Comparison of ENCODE assay signal across 21 cellular contexts in genomic region chr15:27763514-27763913, GRCh38.
"Had no signal": no experiment of that assay in that cellular context is flagged by ENCODE, and none has a peak within 500 bp of the region (broad histone marks: within the 10 kb centered on the region; RNA-seq: fewer than 3 reads in every experiment).

No MANE protein-coding gene starts in this region.

- ATAC-seq: heart left ventricle; left colon; left ventricle myocardium superior; naive thymus-derived CD8-positive, alpha-beta T cell; psoas muscle; stimulated activated naive B cell treated with anti-CD40 and anti-IgM and Interleukin-4, amounts not matched to agents 10 μg/mL and 1 μg/mL and 100 μg/mL, for 72 hours; stimulated activated naive CD8-positive, alpha-beta T cell treated with anti-CD3 and anti-CD28 coated beads, Interleukin-15, amount 100 ng/mL, for 72 hours had no signal

- H3K4me3 ChIP-seq: coronary artery, heart left ventricle, lung, neural progenitor cell, psoas muscle, right lobe of liver, testis, tibial nerve had no signal

- H3K27ac Mint-ChIP-seq: naive thymus-derived CD8-positive, alpha-beta T cell; neural progenitor cell; stimulated activated naive B cell treated with anti-CD40 and anti-IgM and Interleukin-4, amounts not matched to agents 10 μg/mL and 1 μg/mL and 100 μg/mL, for 72 hours; stimulated activated naive CD8-positive, alpha-beta T cell treated with anti-CD3 and anti-CD28 coated beads, Interleukin-15, amount 100 ng/mL, for 72 hours had no signal

- H3K9ac ChIP-seq: neural progenitor cell, parathyroid adenoma had no signal

- H3K4me3 Mint-ChIP-seq: endodermal cell; naive thymus-derived CD8-positive, alpha-beta T cell; neural progenitor cell; stimulated activated naive B cell treated with anti-CD40 and anti-IgM and Interleukin-4, amounts not matched to agents 10 μg/mL and 1 μg/mL and 100 μg/mL, for 72 hours; stimulated activated naive CD8-positive, alpha-beta T cell treated with anti-CD3 and anti-CD28 coated beads, Interleukin-15, amount 100 ng/mL, for 72 hours had no signal

- H3K27me3 Mint-ChIP-seq: stimulated activated naive B cell treated with anti-CD40 and anti-IgM and Interleukin-4, amounts not matched to agents 10 μg/mL and 1 μg/mL and 100 μg/mL, for 72 hours had no signal

- H3K36me3 Mint-ChIP-seq: neural progenitor cell; stimulated activated naive B cell treated with anti-CD40 and anti-IgM and Interleukin-4, amounts not matched to agents 10 μg/mL and 1 μg/mL and 100 μg/mL, for 72 hours had no signal

- H3K4me2 ChIP-seq: neural progenitor cell had no signal

- DNase-seq: effector CD4-positive, alpha-beta T cell; endodermal cell; heart left ventricle; hippocampal formation; left colon; left ventricle myocardium superior; naive thymus-derived CD8-positive, alpha-beta T cell; occipital lobe; psoas muscle; retina; right lobe of liver; stimulated activated CD4-positive, alpha-beta T cell treated with anti-CD3 and anti-CD28 coated beads, Interleukin-4, amount 100 ng/mL, for 1 hour; stimulated activated CD8-positive, alpha-beta memory T cell treated with anti-CD3 and anti-CD28 coated beads, Interleukin-4, amount 100 ng/mL, for 48 hours; stimulated activated naive B cell treated with anti-CD40 and anti-IgM and Interleukin-4, amounts not matched to agents 10 μg/mL and 1 μg/mL and 100 μg/mL, for 72 hours; stimulated activated naive CD8-positive, alpha-beta T cell treated with anti-CD3 and anti-CD28 coated beads, Interleukin-15, amount 100 ng/mL, for 72 hours; testis had no signal

- H3K27me3 ChIP-seq: heart left ventricle, neural progenitor cell, right lobe of liver, testis, tibial nerve had no signal

- H3K36me3 ChIP-seq: heart left ventricle, right lobe of liver, tibial nerve had no signal

- H3K4me1 ChIP-seq: heart left ventricle, neural progenitor cell, parathyroid adenoma, psoas muscle, right lobe of liver, testis, tibial nerve had no signal

- H3K4me1 Mint-ChIP-seq: stimulated activated naive B cell treated with anti-CD40 and anti-IgM and Interleukin-4, amounts not matched to agents 10 μg/mL and 1 μg/mL and 100 μg/mL, for 72 hours; stimulated activated naive CD8-positive, alpha-beta T cell treated with anti-CD3 and anti-CD28 coated beads, Interleukin-15, amount 100 ng/mL, for 72 hours had no signal

- H3K9me3 ChIP-seq: psoas muscle, right lobe of liver, testis had no signal

- H3K27ac ChIP-seq: coronary artery, heart left ventricle, neural progenitor cell, parathyroid adenoma, psoas muscle, right lobe of liver, testis, tibial nerve had no signal

- H3K79me2 ChIP-seq: parathyroid adenoma had no signal
